In genomic region chr1:7422966-7423365, GRCh38 we compare ENCODE assay signal across 1 cellular context.
TF ChIP-seq lines count a peak whose summit lies in the region.

No MANE protein-coding gene starts in this region.

TF ChIP-seq in HEK293, 187 proteins besides CTCF, POLR2A, EP300 and RAD21 (continued from another document):
- no peak for TF ChIP-seq ZNF18 (tag by site-specific recombination; IDR thresholded peaks at IDR 0.05)
